In the genomic region with DNA sequence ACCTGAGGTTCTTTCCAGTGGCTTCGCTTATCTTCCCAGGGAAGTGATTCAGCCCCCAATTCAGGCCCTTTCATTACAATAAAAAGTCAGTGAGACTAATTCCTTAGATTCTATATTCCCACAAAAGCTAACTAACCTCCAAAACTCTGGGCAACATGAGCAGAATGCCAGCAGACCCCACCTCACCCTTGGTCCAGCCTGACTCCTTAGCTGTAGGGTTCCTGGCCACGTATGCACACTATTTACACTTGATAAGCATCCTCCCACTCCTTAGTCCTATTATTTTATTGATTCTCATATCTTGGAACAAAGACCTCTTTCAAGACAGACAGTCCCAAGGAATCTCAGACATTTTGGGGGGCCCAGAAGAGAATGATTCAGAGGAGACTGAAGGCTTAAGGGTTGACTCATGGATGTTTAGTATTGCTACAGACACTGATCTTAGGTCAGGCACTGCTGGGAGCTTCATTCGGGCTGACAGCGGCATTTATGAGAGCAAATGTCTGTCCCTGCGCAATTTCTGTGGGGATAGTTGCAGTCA, we compare ENCODE assay signal across 13 cellular contexts.
A peak's percentile ranks its signal among the peaks of the same experiment; 100 is the strongest.
DNase-seq lines count a peak whose midpoint lies in the region; ATAC-seq, FAIRE-seq and TF ChIP-seq lines count a peak whose summit lies in the region.
"Had no signal": no experiment of that assay in that cellular context is flagged by ENCODE, and none has a peak within 500 bp of the region (broad histone marks: within the 10 kb centered on the region; RNA-seq: fewer than 3 reads in every experiment).

No MANE protein-coding gene starts in this region.

- TF ChIP-seq RAD21 in HepG2 (CRISPR knock-in tag; IDR thresholded peaks at IDR 0.05), result no peak

- H3K9me3 ChIP-seq in hepatocyte (ENCODE audit: low read depth) (no peaks in the 10 kb centered on the region), HepG2 (ENCODE audit: low read length) (no peaks in the 10 kb centered on the region)

- H4K20me1 ChIP-seq in hepatocyte (ENCODE audit: insufficient read depth, poor library complexity, severe bottlenecking), result no peaks in the 10 kb centered on the region
- no peaks in the 10 kb centered on the region for H4K20me1 ChIP-seq in HepG2 (ENCODE audit: insufficient read depth, low read length)
- H4K20me1 ChIP-seq: BLaER1 treated with 17β-estradiol and CSF1 and Interleukin-3, amounts not matched to agents 10 nM and 100 nM had no signal

- no peaks in the 10 kb centered on the region for H3K79me2 ChIP-seq in hepatocyte
- no peaks in the 10 kb centered on the region for H3K79me2 ChIP-seq in HepG2 (ENCODE audit: insufficient read depth, low read length)

- H2AFZ ChIP-seq in hepatocyte, result no peak overlapping the region
- H2AFZ ChIP-seq in HepG2 (ENCODE audit: low read length), result no peak overlapping the region

- WGBS in hepatocyte (ENCODE audit: low lambda C conversion rate, missing lambda C conversion rate), result 77% methylated on average over 5 of the region's 5 CpGs
- WGBS in HepG2 (ENCODE audit: low lambda C conversion rate), result 2% methylated on average over 5 of the region's 5 CpGs

- no peak for TF ChIP-seq CTCF in hepatocyte (IDR thresholded peaks at IDR 0.05; ENCODE audit: poor library complexity)
- TF ChIP-seq CTCF in HepG2 (CRISPR knock-in tag; IDR thresholded peaks at IDR 0.05), result no peak

- TF ChIP-seq POLR2A in HepG2 (IDR thresholded peaks at IDR 0.05; ENCODE audit: insufficient read depth in 1 of 2, low read depth in 2 of 2, low read length in 2 of 2), result no peak

- no peak overlapping the region for H3K4me3 ChIP-seq in hepatocyte
- H3K4me3 ChIP-seq in HepG2 (replicated peaks in 1 of 3; ENCODE audit: insufficient read depth in 1 of 3, low read depth in 2 of 3, low read length in 3 of 3), result no peak overlapping the region
- H3K4me3 ChIP-seq: BLaER1 treated with 17β-estradiol and CSF1 and Interleukin-3, amounts not matched to agents 10 nM and 100 nM had no signal

- ATAC-seq in HG03196 (IDR thresholded peaks at IDR 0.05; ENCODE audit: unreplicated experiment), result no peak
- no peak for ATAC-seq in HepG2

- H3K27me3 ChIP-seq in hepatocyte, result no peaks in the 10 kb centered on the region
- H3K27me3 ChIP-seq in HepG2 (ENCODE audit: control insufficient read depth in 1 of 2, insufficient read depth in 2 of 2, low read length in 2 of 2), result peaks cover 2 to 27% of the 10 kb centered on the region in 2 experiments; a peak in 3 of 5 replicates
- H3K27me3 ChIP-seq: BLaER1 treated with 17β-estradiol and CSF1 and Interleukin-3, amounts not matched to agents 10 nM and 100 nM had no signal

- BruUV-seq in HepG2 (replicated peaks; lab: Mats Ljungman, UMichigan), result no TSS peak

- CTCF ChIA-PET in HepG2 (lab: Yijun Ruan, JAX; ENCODE audit: low intra/inter-chr PET ratio, low total read pairs), result no interaction called here

- H3K36me3 ChIP-seq in hepatocyte (replicated peaks; ENCODE audit: insufficient read depth, low read depth) (no peaks in the 10 kb centered on the region), HepG2 (replicated peaks in 1 of 2; ENCODE audit: control insufficient read depth in 1 of 2, insufficient read depth in 2 of 2, low read length in 2 of 2) (no peaks in the 10 kb centered on the region)
- H3K36me3 ChIP-seq: BLaER1 treated with 17β-estradiol and CSF1 and Interleukin-3, amounts not matched to agents 10 nM and 100 nM had no signal

- H3K9me2 ChIP-seq in hepatocyte (replicated peaks; ENCODE audit: insufficient read depth), result no peaks in the 10 kb centered on the region

- TF ChIP-seq EP300 in HepG2 (IDR thresholded peaks at IDR 0.05; ENCODE audit: low read depth in 2 of 2, low read length in 2 of 2) (no peak), HepG2 (CRISPR knock-in tag; IDR thresholded peaks at IDR 0.05; ENCODE audit: borderline replicate concordance) (no peak)

- H3K4me1 ChIP-seq in hepatocyte (ENCODE audit: insufficient read depth), result no peaks in the 10 kb centered on the region
- no peaks in the 10 kb centered on the region for H3K4me1 ChIP-seq in HepG2 (ENCODE audit: insufficient read depth, low read length)

- H3K4me2 ChIP-seq in hepatocyte, result no peak overlapping the region
- no peak overlapping the region for H3K4me2 ChIP-seq in HepG2 (ENCODE audit: low read depth, low read length)
- H3K4me2 ChIP-seq: BLaER1 treated with 17β-estradiol and CSF1 and Interleukin-3, amounts not matched to agents 10 nM and 100 nM had no signal

- intact Hi-C loops in HepG2 (cut with micrococcal nuclease; ENCODE audit: unreplicated experiment), result no loop called here

- H3K27ac ChIP-seq in hepatocyte, result no peak overlapping the region
- no peak overlapping the region for H3K27ac ChIP-seq in HepG2 (ENCODE audit: extremely low read length, insufficient read depth, low read length)
- H3K27ac ChIP-seq: BLaER1 treated with 17β-estradiol and CSF1 and Interleukin-3, amounts not matched to agents 10 nM and 100 nM had no signal

- no peak for FAIRE-seq in HTR-8/SVneo (lab: Jason Lieb, UNC)
- no peak for FAIRE-seq in HepG2 (lab: Jason Lieb, UNC)

- POLR2A ChIA-PET in HepG2 (lab: Yijun Ruan, JAX), result no interaction called here

- H3K9ac ChIP-seq in HepG2 (ENCODE audit: insufficient read depth, low read depth, low read length), result no peak overlapping the region
- H3K9ac ChIP-seq: BLaER1 treated with 17β-estradiol and CSF1 and Interleukin-3, amounts not matched to agents 10 nM and 100 nM had no signal

- DNase-seq in AG08396 (ENCODE audit: low spot score), result peak; percentile 80
- DNase-seq in HTR-8/SVneo (ENCODE audit: insufficient read length, low spot score), result peak; percentile 80
- DNase-seq in astrocyte of the hippocampus (ENCODE audit: low read depth, low spot score), result peak; percentile 82
- peak; percentile 24 for DNase-seq in hepatocyte (ENCODE audit: low spot score)
- DNase-seq in T-helper 1 cell, result no peak
- DNase-seq in D341Med (ENCODE audit: low spot score), result no peak
- DNase-seq in HepG2 (ENCODE audit: low spot score), result no peak
- DNase-seq: activated naive CD4-positive, alpha-beta T cell treated with anti-CD3 and anti-CD28 coated beads, Interleukin-2, amount 10 ng/mL, durations not matched to agents 7 days and 5 days; NCI-H1105; RPMI8226; stimulated activated CD4-positive, alpha-beta T cell treated with anti-CD3 and anti-CD28 coated beads, Interleukin-2, amount 100 ng/mL, for 48 hours had no signal

- in situ Hi-C loops in HepG2 (cut with HindIII; ENCODE audit: extremely low pct_ligation_motif_present, low pct_unique_long_range_greater_than_20kb), result no loop called here

TF ChIP-seq in HepG2, 621 proteins besides CTCF, POLR2A, EP300 and RAD21:
- TF ChIP-seq ZNF570 (CRISPR knock-in tag; IDR thresholded peaks at IDR 0.05; ENCODE audit: borderline replicate concordance) (no peak), PREB (CRISPR knock-in tag; IDR thresholded peaks at IDR 0.05) (no peak), ZNF7 (CRISPR knock-in tag; IDR thresholded peaks at IDR 0.05) (no peak), SOX6 (IDR thresholded peaks at IDR 0.05) (no peak), SOX6 (CRISPR knock-in tag; IDR thresholded peaks at IDR 0.05) (no peak), HIVEP1 (CRISPR knock-in tag; IDR thresholded peaks at IDR 0.05) (no peak)

Comparison
In these comparisons a context has a peak if more than half of its experiments do, and no peak if none do; other contexts are left out.
1. DNase-seq: peak in AG08396 (single experiment), HTR-8/SVneo (single experiment), astrocyte of the hippocampus (single experiment) and hepatocyte (single experiment); none in T-helper 1 cell (0 of 5), D341Med (single experiment) and HepG2 (single experiment).